Comparison of ENCODE assay signal across 15 cellular contexts in the genomic region with DNA sequence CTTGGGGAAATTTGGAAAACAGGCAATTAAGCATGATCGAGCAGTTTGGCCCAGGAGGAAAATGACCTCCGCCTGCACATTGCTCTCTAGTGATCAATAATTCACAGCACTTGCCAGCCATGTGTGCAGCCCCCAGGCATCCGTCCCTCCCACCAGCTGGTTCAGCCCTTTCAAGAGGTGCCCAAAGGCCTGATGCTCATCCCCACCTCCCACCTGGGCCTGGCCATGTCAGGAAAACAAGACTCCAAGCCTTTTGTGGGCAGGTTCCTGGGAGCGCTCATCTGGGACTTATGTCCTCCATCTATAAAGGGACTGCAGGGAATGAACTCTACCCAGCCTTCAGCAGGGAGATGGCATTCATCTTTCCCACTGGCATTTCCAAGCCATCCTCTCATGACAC. TPM values are rescaled to one million over a fixed set of nuclear protein-coding genes. Genes with fewer than 3 reads are reported as not detected.
DNase-seq lines count a peak whose midpoint lies in the region; ATAC-seq and TF ChIP-seq lines count a peak whose summit lies in the region.
"Had no signal": no experiment of that assay in that cellular context is flagged by ENCODE, and none has a peak within 500 bp of the region (broad histone marks: within the 10 kb centered on the region; RNA-seq: fewer than 3 reads in every experiment).

No MANE protein-coding gene starts in this region.

- intact Hi-C loops in tibial artery (cut with DNase I; ENCODE audit: low total_unique reads): no loop called here

- H3K4me1 Mint-ChIP-seq in type B pancreatic cell (ENCODE audit: unreplicated experiment): peaks cover 16% of the 10 kb centered on the region
- H3K4me1 Mint-ChIP-seq: B cell had no signal

- no peak for TF ChIP-seq CTCF in type B pancreatic cell (conservative IDR thresholded peaks at IDR 0.05)
- TF ChIP-seq CTCF in tibial artery (IDR thresholded peaks at IDR 0.05): no peak

- no peak overlapping the region for H3K4me3 ChIP-seq in tibial artery
- H3K4me3 ChIP-seq: BLaER1 treated with 17β-estradiol and CSF1 and Interleukin-3, amounts not matched to agents 10 nM and 100 nM had no signal

- ATAC-seq in left lobe of liver: no peak
- ATAC-seq: CD8-positive, alpha-beta T cell; HCT116 had no signal

- in situ Hi-C loops in KBM-7 (cut with MboI; ENCODE audit: low pct_unique_long_range_greater_than_20kb, low sequenced_read_pairs): no loop called here

- H3K4me3 Mint-ChIP-seq in type B pancreatic cell: no peak overlapping the region
- H3K4me3 Mint-ChIP-seq: B cell; CD8-positive, alpha-beta T cell had no signal

- peaks cover 0 to 7% (median 0%) of the 10 kb centered on the region in 4 donors for H3K4me1 ChIP-seq in tibial artery

- H3K9me3 ChIP-seq in tibial artery: peaks cover 0 to 38% (median 7%) of the 10 kb centered on the region in 3 donors

- peaks cover 47% of the 10 kb centered on the region for H3K27me3 Mint-ChIP-seq in type B pancreatic cell

- peaks cover 11% of the 10 kb centered on the region for H3K9me3 Mint-ChIP-seq in type B pancreatic cell

- peak; percentile 43 for DNase-seq in activated effector memory CD4-positive, alpha-beta T cell treated with anti-CD3 and anti-CD28 coated beads, Interleukin-2, amount 50 U/mL, for 16 hours
- DNase-seq in activated effector memory CD4-positive, alpha-beta T cell treated with Interleukin-2 at 50 U/mL for 16 hours: no peak
- DNase-seq in left lobe of liver (ENCODE audit: low spot score) (peak; percentile 8), type B pancreatic cell (ENCODE audit: extremely low spot score, unreplicated experiment) (peak; percentile 36), tibial artery (no peak), KBM-7 (no peak)
- DNase-seq: Calu3, DMS79 treated with DMSO at 0.1 percent for 48 hours, GF-D8, GOT3, H7 had no signal

- H3K27ac Mint-ChIP-seq in type B pancreatic cell: no peak overlapping the region
- H3K27ac Mint-ChIP-seq: B cell; CD8-positive, alpha-beta T cell had no signal

- peaks cover 0 to 24% of the 10 kb centered on the region in 2 donors for H3K27me3 ChIP-seq in tibial artery
- H3K27me3 ChIP-seq: BLaER1 treated with 17β-estradiol and CSF1 and Interleukin-3, amounts not matched to agents 10 nM and 100 nM had no signal

- H3K27ac ChIP-seq in tibial artery: no peak overlapping the region
- H3K27ac ChIP-seq: BLaER1 treated with 17β-estradiol and CSF1 and Interleukin-3, amounts not matched to agents 10 nM and 100 nM had no signal

- no peaks in the 10 kb centered on the region for H3K36me3 Mint-ChIP-seq in type B pancreatic cell
- H3K36me3 Mint-ChIP-seq: CD8-positive, alpha-beta T cell had no signal

- no peaks in the 10 kb centered on the region for H3K36me3 ChIP-seq in tibial artery
- H3K36me3 ChIP-seq: BLaER1 treated with 17β-estradiol and CSF1 and Interleukin-3, amounts not matched to agents 10 nM and 100 nM had no signal

RNA-seq across cellular contexts. Expression of gene PPP2R2C, which starts 17.5 kb away (rescaled TPM):
- total RNA-seq in left lobe of liver (0.13 TPM), type B pancreatic cell (ENCODE audit: low replicate concordance) (10.8 and 52.6 TPM in 2 replicates)
- total RNA-seq: B cell; CD8-positive, alpha-beta T cell had no signal

Comparison
In these comparisons a context has a peak if more than half of its experiments do, and no peak if none do; other contexts are left out.
1. DNase-seq: peak in activated effector memory CD4-positive, alpha-beta T cell treated with anti-CD3 and anti-CD28 coated beads, Interleukin-2, amount 50 U/mL, for 16 hours (single experiment), left lobe of liver (single experiment) and type B pancreatic cell (single experiment); none in activated effector memory CD4-positive, alpha-beta T cell treated with Interleukin-2 at 50 U/mL for 16 hours (single experiment), tibial artery (0 of 2) and KBM-7 (single experiment).
2. RNA of gene PPP2R2C, which starts 17.5 kb away (total RNA-seq): 10.8 to 52.6 TPM in type B pancreatic cell; 0.13 TPM in left lobe of liver (single experiment); every median in the first group is over 10 times any median in the second.